In the genomic region with DNA sequence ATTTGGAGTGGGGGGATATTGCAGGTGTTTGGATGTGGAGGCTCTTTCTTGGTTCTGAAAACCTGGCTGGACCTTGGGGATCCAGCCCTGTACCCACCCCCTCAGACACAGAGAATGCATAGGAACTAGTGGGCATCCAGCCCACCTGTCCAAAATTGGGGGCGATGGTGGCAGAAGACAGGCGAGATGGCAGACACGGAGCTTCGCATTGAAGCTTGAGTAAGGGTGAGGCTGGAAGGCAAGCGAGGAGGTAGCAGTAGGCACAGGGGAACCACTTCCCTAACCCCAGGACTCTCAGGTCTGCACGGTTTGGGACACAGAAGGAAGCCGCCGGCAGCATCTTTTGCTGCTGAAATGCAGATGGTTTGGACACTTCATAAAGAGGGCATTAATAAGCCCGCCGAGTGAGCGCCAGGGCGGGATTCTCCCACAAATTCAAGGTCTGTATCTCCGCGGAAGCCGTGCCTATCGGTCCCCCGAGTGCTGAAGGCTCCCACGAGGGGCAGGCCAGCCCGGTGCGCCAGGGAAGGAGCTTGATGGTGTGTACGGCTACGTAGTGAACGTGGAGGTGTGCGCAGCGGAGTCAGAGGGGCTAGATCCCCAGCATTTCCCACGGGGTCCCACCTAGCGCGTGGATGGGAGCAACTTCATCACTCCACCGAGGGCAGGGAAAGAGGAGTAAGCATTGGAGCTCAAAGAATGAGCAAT, we compare ENCODE assay signal across 21 cellular contexts. TPM values are rescaled to one million over a fixed set of nuclear protein-coding genes. Genes with fewer than 3 reads are reported as not detected.
DNase-seq lines count a peak whose midpoint lies in the region; ATAC-seq and TF ChIP-seq lines count a peak whose summit lies in the region.
"Had no signal": no experiment of that assay in that cellular context is flagged by ENCODE, and none has a peak within 500 bp of the region (broad histone marks: within the 10 kb centered on the region; RNA-seq: fewer than 3 reads in every experiment).

No MANE protein-coding gene starts in this region.

- peaks cover 0 to 87% of the 10 kb centered on the region in 2 donors for H3K27me3 ChIP-seq in breast epithelium
- peaks cover 5 to 14% of the 10 kb centered on the region in 2 donors for H3K27me3 ChIP-seq in mucosa of rectum (ENCODE audit: control insufficient read depth in 2 of 2, insufficient read depth in 2 of 2, low read length in 2 of 2)
- H3K27me3 ChIP-seq in upper lobe of right lung: peaks cover 74% of the 10 kb centered on the region
- no peaks in the 10 kb centered on the region for H3K27me3 ChIP-seq in naive thymus-derived CD4-positive, alpha-beta T cell (ENCODE audit: control insufficient read depth in 2 of 2, insufficient read depth in 2 of 2, low read length in 2 of 2)

- H3K4me3 Mint-ChIP-seq in MCF 10A (ENCODE audit: unreplicated experiment) (peak overlapping the region; percentile 68), endothelial cell (ENCODE audit: unreplicated experiment) (peak overlapping the region; percentile 71)
- H3K4me3 Mint-ChIP-seq in naive thymus-derived CD4-positive, alpha-beta T cell: no peak overlapping the region
- H3K4me3 Mint-ChIP-seq: activated naive CD4-positive, alpha-beta T cell treated with anti-CD3 and anti-CD28 coated beads, Interleukin-2, amount 10 ng/mL, durations not matched to agents 7 days and 5 days; activated T-cell treated with anti-CD3 and anti-CD28 coated beads, Interleukin-2, amount 50 U/mL, for 72 hours had no signal

- H3K27ac Mint-ChIP-seq in MCF 10A (ENCODE audit: low read depth, unreplicated experiment): no peak overlapping the region
- H3K27ac Mint-ChIP-seq in endothelial cell (ENCODE audit: unreplicated experiment): no peak overlapping the region
- H3K27ac Mint-ChIP-seq in naive thymus-derived CD4-positive, alpha-beta T cell: no peak overlapping the region
- H3K27ac Mint-ChIP-seq: activated T-cell treated with anti-CD3 and anti-CD28 coated beads, Interleukin-2, amount 50 U/mL, for 72 hours had no signal

- peaks cover 18% of the 10 kb centered on the region for H3K27me3 Mint-ChIP-seq in MCF 10A (ENCODE audit: insufficient read depth, unreplicated experiment)
- peaks cover 28% of the 10 kb centered on the region for H3K27me3 Mint-ChIP-seq in endothelial cell (ENCODE audit: unreplicated experiment)
- H3K27me3 Mint-ChIP-seq in naive thymus-derived CD4-positive, alpha-beta T cell: peaks cover 49 to 71% (median 58%) of the 10 kb centered on the region in 5 donors

- CTCF ChIA-PET in MCF 10A (lab: Yijun Ruan, JAX): interaction anchor here (0.6 to 2.7 kb wide), 34 partner anchors 8 to 847 kb away, joined by 3 to 81 read pairs (median 6); no protein-coding TSS in a partner anchor
- CTCF ChIA-PET in naive thymus-derived CD4-positive, alpha-beta T cell (lab: Charles Lee): no interaction called here

- DNase-seq in MCF 10A (ENCODE audit: unreplicated experiment): no peak
- DNase-seq in breast epithelium (ENCODE audit: low spot score in 2 of 2): no peak
- no peak for DNase-seq in endothelial cell (ENCODE audit: low spot score)
- no peak for DNase-seq in upper lobe of right lung
- no peak for DNase-seq in DMS79 treated with DMSO at 0.1 percent for 48 hours (lab: John Stamatoyannopoulos, UW)
- no peak for DNase-seq in UCSD-AML1 (lab: John Stamatoyannopoulos, UW; ENCODE audit: unreplicated experiment)
- no peak for DNase-seq in naive thymus-derived CD4-positive, alpha-beta T cell
- DNase-seq: activated CD4-positive, CD25-positive, alpha-beta regulatory T cell treated with anti-CD3 and anti-CD28 coated beads, Interleukin-2, amount 50 U/mL, for 72 hours; activated naive CD4-positive, alpha-beta T cell treated with anti-CD3 and anti-CD28 coated beads, Interleukin-2, amount 10 ng/mL, durations not matched to agents 7 days and 5 days; foreskin fibroblast; NCI-H1417 treated with DMSO at 0.1 percent for 48 hours; sigmoid colon; uterus had no signal

- H3K4me1 ChIP-seq in breast epithelium (peaks cover 0 to 7% of the 10 kb centered on the region in 2 donors), mucosa of rectum (ENCODE audit: control insufficient read depth in 2 of 2, insufficient read depth in 2 of 2, low read length in 2 of 2) (peaks cover 13 to 17% of the 10 kb centered on the region in 2 donors), upper lobe of right lung (peaks cover 5% of the 10 kb centered on the region)
- no peaks in the 10 kb centered on the region for H3K4me1 ChIP-seq in naive thymus-derived CD4-positive, alpha-beta T cell (ENCODE audit: control insufficient read depth in 2 of 2, insufficient read depth in 2 of 2, low read length in 2 of 2)

- intact Hi-C loops in MCF 10A (cut with micrococcal nuclease) (loop anchor here (1.0 to 2.0 kb wide), 5 partner anchors 99 to 252 kb away; no protein-coding TSS in a partner anchor), breast epithelium (cut with DNase I; ENCODE audit: low total_unique reads) (no loop called here), upper lobe of right lung (cut with DNase I) (no loop called here)
- intact Hi-C loops in naive thymus-derived CD4-positive, alpha-beta T cell (cut with micrococcal nuclease): loop anchor here in 1 of 2 donors (1.0 kb wide), 2 partner anchors 247 to 252 kb away; no protein-coding TSS in a partner anchor

- H3K9ac ChIP-seq in mucosa of rectum (ENCODE audit: low read depth in 1 of 2, low read length in 2 of 2): peak overlapping the region; percentile 56 to 96
- H3K9ac ChIP-seq: GM23248 had no signal

- TF ChIP-seq POLR2A in breast epithelium (IDR thresholded peaks at IDR 0.05): no peak

- H3K9me3 Mint-ChIP-seq in MCF 10A (ENCODE audit: unreplicated experiment): no peaks in the 10 kb centered on the region
- H3K9me3 Mint-ChIP-seq in endothelial cell (ENCODE audit: unreplicated experiment): no peaks in the 10 kb centered on the region
- peaks cover 0 to 11% (median 7%) of the 10 kb centered on the region in 11 donors for H3K9me3 Mint-ChIP-seq in naive thymus-derived CD4-positive, alpha-beta T cell
- H3K9me3 Mint-ChIP-seq: activated T-cell treated with anti-CD3 and anti-CD28 coated beads, Interleukin-2, amount 50 U/mL, for 72 hours had no signal

- no peaks in the 10 kb centered on the region for H3K4me1 Mint-ChIP-seq in MCF 10A (ENCODE audit: insufficient read depth, unreplicated experiment)
- peaks cover 15% of the 10 kb centered on the region for H3K4me1 Mint-ChIP-seq in endothelial cell (ENCODE audit: unreplicated experiment)
- H3K4me1 Mint-ChIP-seq in naive thymus-derived CD4-positive, alpha-beta T cell: peaks cover 0 to 6% (median 0%) of the 10 kb centered on the region in 7 donors
- H3K4me1 Mint-ChIP-seq: activated naive CD4-positive, alpha-beta T cell treated with anti-CD3 and anti-CD28 coated beads, Interleukin-2, amount 10 ng/mL, durations not matched to agents 7 days and 5 days had no signal

- no TSS peak for BruUV-seq in MCF 10A (replicated peaks; lab: Mats Ljungman, UMichigan)

- H3K27ac ChIP-seq in breast epithelium (no peak overlapping the region), mucosa of rectum (ENCODE audit: low read depth in 2 of 2, low read length in 2 of 2) (peak overlapping the region; percentile 87 to 96), upper lobe of right lung (no peak overlapping the region)
- no peak overlapping the region for H3K27ac ChIP-seq in naive thymus-derived CD4-positive, alpha-beta T cell (ENCODE audit: low read depth, low read length)
- H3K27ac ChIP-seq: GM23248, uterus had no signal

- no peak overlapping the region for H3K4me3 ChIP-seq in breast epithelium
- H3K4me3 ChIP-seq in mucosa of rectum (ENCODE audit: low read length in 2 of 2): peak overlapping the region; percentile 58 to 71
- peak overlapping the region; percentile 45 for H3K4me3 ChIP-seq in upper lobe of right lung
- H3K4me3 ChIP-seq in naive thymus-derived CD4-positive, alpha-beta T cell (ENCODE audit: low read length): no peak overlapping the region
- H3K4me3 ChIP-seq: GM23248, uterus had no signal

- H3K36me3 Mint-ChIP-seq in MCF 10A (ENCODE audit: insufficient read depth, unreplicated experiment) (no peaks in the 10 kb centered on the region), endothelial cell (ENCODE audit: low read depth, unreplicated experiment) (peaks cover 3% of the 10 kb centered on the region)
- peaks cover 0 to 5% (median 0%) of the 10 kb centered on the region in 5 donors for H3K36me3 Mint-ChIP-seq in naive thymus-derived CD4-positive, alpha-beta T cell

- H3K36me3 ChIP-seq in breast epithelium (no peaks in the 10 kb centered on the region), mucosa of rectum (ENCODE audit: control insufficient read depth in 2 of 2, insufficient read depth in 2 of 2, low read length in 2 of 2) (no peaks in the 10 kb centered on the region), upper lobe of right lung (no peaks in the 10 kb centered on the region)
- H3K36me3 ChIP-seq in naive thymus-derived CD4-positive, alpha-beta T cell (ENCODE audit: control insufficient read depth in 2 of 3, insufficient read depth in 3 of 3, low read length in 3 of 3): no peaks in the 10 kb centered on the region
- H3K36me3 ChIP-seq: sigmoid colon, uterus had no signal

- TF ChIP-seq CTCF in MCF 10A (IDR thresholded peaks at IDR 0.05; ENCODE audit: unreplicated experiment): no peak
- no peak for TF ChIP-seq CTCF in breast epithelium (IDR thresholded peaks at IDR 0.05)
- no peak for TF ChIP-seq CTCF in endothelial cell (IDR thresholded peaks at IDR 0.05; ENCODE audit: unreplicated experiment)
- TF ChIP-seq CTCF in upper lobe of right lung (IDR thresholded peaks at IDR 0.05): no peak

- no peak for ATAC-seq in upper lobe of right lung
- no peak for ATAC-seq in naive thymus-derived CD4-positive, alpha-beta T cell
- ATAC-seq: activated T-cell treated with anti-CD3 and anti-CD28 coated beads, Interleukin-2, amount 50 U/mL, for 72 hours had no signal

- POLR2A ChIA-PET in MCF 10A (lab: Yijun Ruan, JAX): interaction anchor here (0.6 to 1.0 kb wide), 3 partner anchors 246 to 662 kb away, joined by 3 to 5 read pairs (median 3); no protein-coding TSS in a partner anchor
- POLR2A ChIA-PET in naive thymus-derived CD4-positive, alpha-beta T cell (lab: Charles Lee): no interaction called here

- H3K9me3 ChIP-seq in breast epithelium: no peaks in the 10 kb centered on the region
- no peaks in the 10 kb centered on the region for H3K9me3 ChIP-seq in mucosa of rectum (ENCODE audit: control insufficient read depth in 2 of 2, low read length in 2 of 2)
- no peaks in the 10 kb centered on the region for H3K9me3 ChIP-seq in upper lobe of right lung
- no peaks in the 10 kb centered on the region for H3K9me3 ChIP-seq in naive thymus-derived CD4-positive, alpha-beta T cell (ENCODE audit: control insufficient read depth in 2 of 3, low read length in 3 of 3)
- H3K9me3 ChIP-seq: sigmoid colon, uterus had no signal

RNA-seq across cellular contexts. Expression of gene FOXA2, which starts 1.6 kb away (rescaled TPM):
- total RNA-seq in MCF 10A (2022) (1.1 and 1.4 TPM in 2 replicates), breast epithelium (not detected), endothelial cell (ENCODE audit: unreplicated experiment) (0.59 TPM), upper lobe of right lung (21.7 TPM)
- total RNA-seq in naive thymus-derived CD4-positive, alpha-beta T cell: not detected
- not detected for polyA plus RNA-seq in naive thymus-derived CD4-positive, alpha-beta T cell
- total RNA-seq: activated CD8-positive, alpha-beta memory T cell treated with anti-CD3 and anti-CD28 coated beads for 36 hours; activated T-cell treated with anti-CD3 and anti-CD28 coated beads, Interleukin-2, amount 50 U/mL, for 72 hours; GM23248; lung microvascular endothelial cell; M059J; osteocyte; sigmoid colon had no signal
- polyA plus RNA-seq: BJ, GM23248 had no signal

Comparison
In these comparisons a context has a peak if more than half of its experiments do, and no peak if none do; other contexts are left out.
1. H3K4me3 Mint-ChIP-seq: peak in MCF 10A (single experiment) and endothelial cell (single experiment); none in naive thymus-derived CD4-positive, alpha-beta T cell (0 of 10).
2. H3K27ac ChIP-seq: peak in mucosa of rectum (2 of 2); none in breast epithelium (0 of 2), upper lobe of right lung (single experiment) and naive thymus-derived CD4-positive, alpha-beta T cell (single experiment).
3. H3K4me3 ChIP-seq: peak in mucosa of rectum (2 of 2) and upper lobe of right lung (single experiment); none in breast epithelium (0 of 3) and naive thymus-derived CD4-positive, alpha-beta T cell (single experiment).